ENCODE assay signal across 1 cellular context in genomic region chr1:156096640-156097391, GRCh38.
TF ChIP-seq lines count a peak whose summit lies in the region.

No MANE protein-coding gene starts in this region.

TF ChIP-seq in K562, 482 proteins besides CTCF, POLR2A, EP300 and RAD21 (continued from another document):
- TF ChIP-seq ZNF592 (IDR thresholded peaks at IDR 0.05) = peak; percentile 50; the same call in 1 of the 2 replicates
- TF ChIP-seq SMC3 (conservative IDR thresholded peaks at IDR 0.05; ENCODE audit: insufficient read depth, low read depth, low read length) = peak; percentile 99
- peak; percentile 25; the same call in 1 of the 2 replicates for TF ChIP-seq KDM2B (CRISPR knock-in tag; IDR thresholded peaks at IDR 0.05)
- TF ChIP-seq ZNF24 (IDR thresholded peaks at IDR 0.05) = peak; percentile 64; the same call in 1 of the 2 replicates
- TF ChIP-seq MIER1 (IDR thresholded peaks at IDR 0.05; ENCODE audit: low read depth) = no peak
- TF ChIP-seq CREB3L1 (IDR thresholded peaks at IDR 0.05; ENCODE audit: borderline replicate concordance, low read depth) = no peak
- TF ChIP-seq MEF2A (IDR thresholded peaks at IDR 0.05; ENCODE audit: control insufficient read depth, low read depth, low read length) = no peak
- TF ChIP-seq DEAF1 (CRISPR knock-in tag; IDR thresholded peaks at IDR 0.05) = peak; percentile 96
- TF ChIP-seq FOXK1 (CRISPR knock-in tag; IDR thresholded peaks at IDR 0.05; ENCODE audit: borderline replicate concordance) = 0 out of 2 replicates have a peak, but pooled peaks have one; percentile 43
- TF ChIP-seq JUN (IDR thresholded peaks at IDR 0.05; ENCODE audit: borderline replicate concordance, low read depth, low read length) = 0 out of 2 replicates have a peak, but pooled peaks have one; percentile 39
- TF ChIP-seq JUN (CRISPR knock-in tag; IDR thresholded peaks at IDR 0.05; ENCODE audit: borderline replicate concordance) = no peak
- TF ChIP-seq CTCFL (IDR thresholded peaks at IDR 0.05; ENCODE audit: borderline replicate concordance, insufficient read depth, low read depth, low read length, poor library complexity, severe bottlenecking) = peak; percentile 82
